In genomic region chr9:22050924-22051323, GRCh38 we compare ENCODE assay signal across 11 cellular contexts. TPM values are rescaled to one million over a fixed set of nuclear protein-coding genes. Genes with fewer than 3 reads are reported as not detected.
DNase-seq lines count a peak whose midpoint lies in the region; ATAC-seq and TF ChIP-seq lines count a peak whose summit lies in the region.
"Had no signal": no experiment of that assay in that cellular context is flagged by ENCODE, and none has a peak within 500 bp of the region (broad histone marks: within the 10 kb centered on the region; RNA-seq: fewer than 3 reads in every experiment).

No MANE protein-coding gene starts in this region.

- H4K20me1 ChIP-seq in PC-3 (ENCODE audit: low read length) = no peaks in the 10 kb centered on the region

- H2AFZ ChIP-seq in PC-3 (ENCODE audit: low read length) = no peak overlapping the region

- H3K79me2 ChIP-seq in PC-3 (ENCODE audit: low read length) = no peaks in the 10 kb centered on the region

- peaks cover 56% of the 10 kb centered on the region for H3K4me1 ChIP-seq in PC-3 (ENCODE audit: insufficient read depth, low read length)

- H3K9ac ChIP-seq in PC-3 (ENCODE audit: low read length) = peak overlapping the region; percentile 73; the same call in 1 of the 2 replicates

- H3K9me3 Mint-ChIP-seq in natural killer cell treated with Interleukin-12 subunit alpha and Interleukin-12 subunit beta and Interleukin-15 and Interleukin-18, amount 100 ng/mL, for 72 hours = no peaks in the 10 kb centered on the region

- H3K36me3 ChIP-seq in PC-3 (ENCODE audit: low read depth, low read length) = no peaks in the 10 kb centered on the region

- H3K4me1 Mint-ChIP-seq in natural killer cell treated with Interleukin-12 subunit alpha and Interleukin-12 subunit beta and Interleukin-15 and Interleukin-18, amount 100 ng/mL, for 72 hours (ENCODE audit: low read depth in 2 of 2) = peaks cover 20 to 26% of the 10 kb centered on the region in 2 donors

- DNase-seq in PC-3 = no peak
- no peak for DNase-seq in natural killer cell treated with Interleukin-12 subunit alpha and Interleukin-12 subunit beta and Interleukin-15 and Interleukin-18, amount 100 ng/mL, for 72 hours (ENCODE audit: low spot score)
- no peak for DNase-seq in NK-92 (lab: John Stamatoyannopoulos, UW; ENCODE audit: unreplicated experiment)
- DNase-seq in A172 (ENCODE audit: low spot score) = no peak
- no peak for DNase-seq in DMS79 treated with DMSO at 0.1 percent for 48 hours (lab: John Stamatoyannopoulos, UW)
- DNase-seq in pons (ENCODE audit: low spot score) = no peak
- DNase-seq: head of caudate nucleus, SW 1271 had no signal

- H3K4me3 ChIP-seq in PC-3 (ENCODE audit: low read length) = no peak overlapping the region
- H3K4me3 ChIP-seq: K562 had no signal

- no peak overlapping the region for H3K4me2 ChIP-seq in PC-3 (ENCODE audit: low read length)

- ATAC-seq in GM19035 (IDR thresholded peaks at IDR 0.05; ENCODE audit: unreplicated experiment) (peak; percentile 48), HG02885 (IDR thresholded peaks at IDR 0.05; ENCODE audit: poor library complexity, unreplicated experiment) (peak; percentile 84), PC-3 (no peak)
- peak; percentile 77 to 78 for ATAC-seq in natural killer cell treated with Interleukin-12 subunit alpha and Interleukin-12 subunit beta and Interleukin-15 and Interleukin-18, amount 100 ng/mL, for 72 hours
- ATAC-seq: K562 had no signal

- no peaks in the 10 kb centered on the region for H3F3A ChIP-seq in PC-3 (ENCODE audit: low read length, unreplicated experiment)

- peak overlapping the region; percentile 69 for H3K4me3 Mint-ChIP-seq in natural killer cell treated with Interleukin-12 subunit alpha and Interleukin-12 subunit beta and Interleukin-15 and Interleukin-18, amount 100 ng/mL, for 72 hours

- intact Hi-C loops in PC-3 (cut with micrococcal nuclease) = loop anchor here (5.0 kb wide), 1 partner anchor 51 kb away; no protein-coding TSS in a partner anchor

- H3K27me3 ChIP-seq in PC-3 (ENCODE audit: low read length) = no peaks in the 10 kb centered on the region

- CTCF ChIA-PET in PC-3 (lab: Charles Lee) = interaction anchor here (0.7 kb wide), 1 partner anchor 42 kb away, joined by 3 read pairs; the partner anchor contains the start of gene CDKN2B

- no TSS peak for BruUV-seq in PC-3 (replicated peaks; lab: Mats Ljungman, UMichigan)

- peak overlapping the region; percentile 63 to 79 for H3K27ac Mint-ChIP-seq in natural killer cell treated with Interleukin-12 subunit alpha and Interleukin-12 subunit beta and Interleukin-15 and Interleukin-18, amount 100 ng/mL, for 72 hours

- peak overlapping the region; percentile 100; the same call in 1 of the 2 replicates for H3K27ac ChIP-seq in PC-3 (ENCODE audit: low read length)

- TF ChIP-seq CTCF in PC-3 (conservative IDR thresholded peaks at IDR 0.05; ENCODE audit: low read depth, low read length) = no peak

- peaks cover 0 to 5% of the 10 kb centered on the region in 2 donors for H3K27me3 Mint-ChIP-seq in natural killer cell treated with Interleukin-12 subunit alpha and Interleukin-12 subunit beta and Interleukin-15 and Interleukin-18, amount 100 ng/mL, for 72 hours

- peaks cover 5% of the 10 kb centered on the region for H3K36me3 Mint-ChIP-seq in natural killer cell treated with Interleukin-12 subunit alpha and Interleukin-12 subunit beta and Interleukin-15 and Interleukin-18, amount 100 ng/mL, for 72 hours

- POLR2A ChIA-PET in PC-3 (lab: Charles Lee; ENCODE audit: unreplicated experiment) = no interaction called here

- H3K9me3 ChIP-seq in PC-3 (ENCODE audit: low read length) = no peaks in the 10 kb centered on the region

- no peaks in the 10 kb centered on the region for H3K9me2 ChIP-seq in PC-3 (replicated peaks; ENCODE audit: low read length)

RNA-seq across cellular contexts. Expression of gene CDKN2B, which starts 41.8 kb away (rescaled TPM):
- 32.2 and 32.7 TPM in 2 replicates for total RNA-seq in PC-3 (2014; rRNA removed)
- 1 to 10 TPM; 1.6 to 5.0 TPM for total RNA-seq in natural killer cell treated with Interleukin-12 subunit alpha and Interleukin-12 subunit beta and Interleukin-15 and Interleukin-18, amount 100 ng/mL, for 72 hours
- total RNA-seq in A172 (2014; rRNA removed; shearing (Covaris generic)) = not detected in 2 replicates
- total RNA-seq: K562 had no signal

RNA-seq across cellular contexts. Expression of gene CDKN2B-AS1, which starts 56.3 kb away (rescaled TPM):
- total RNA-seq in PC-3 (2014; rRNA removed) = 0.40 and 2.0 TPM in 2 replicates
- 1 to 10 TPM; 2.0 to 2.4 TPM for total RNA-seq in natural killer cell treated with Interleukin-12 subunit alpha and Interleukin-12 subunit beta and Interleukin-15 and Interleukin-18, amount 100 ng/mL, for 72 hours
- not detected in 2 replicates for total RNA-seq in A172 (2014; rRNA removed; shearing (Covaris generic))
- total RNA-seq: K562 had no signal

RNA-seq across cellular contexts. Expression of gene CDKN2A, which starts 56.7 kb away (rescaled TPM):
- 273 and 293 TPM in 2 replicates for total RNA-seq in PC-3 (2014; rRNA removed)
- total RNA-seq in natural killer cell treated with Interleukin-12 subunit alpha and Interleukin-12 subunit beta and Interleukin-15 and Interleukin-18, amount 100 ng/mL, for 72 hours = 10 to 100 TPM in 1 of 2 donors, 1 to 10 TPM in 1; 3.9 to 15.7 TPM
- total RNA-seq in A172 (2014; rRNA removed; shearing (Covaris generic)) = not detected in 2 replicates
- total RNA-seq: K562 had no signal

Comparison
In these comparisons a context has a peak if more than half of its experiments do, and no peak if none do; other contexts are left out.
1. RNA of gene CDKN2A, which starts 56.7 kb away (total RNA-seq): 273 to 293 TPM in PC-3; 3.9 to 15.7 TPM in natural killer cell treated with Interleukin-12 subunit alpha and Interleukin-12 subunit beta and Interleukin-15 and Interleukin-18, amount 100 ng/mL, for 72 hours and not detected in A172; every median in the first group is over 10 times any median in the second.